ENCODE assay signal across 10 cellular contexts in genomic region chr13:39451301-39451700, GRCh38.
DNase-seq lines count a peak whose midpoint lies in the region; ATAC-seq and TF ChIP-seq lines count a peak whose summit lies in the region.
"Had no signal": no experiment of that assay in that cellular context is flagged by ENCODE, and none has a peak within 500 bp of the region (broad histone marks: within the 10 kb centered on the region; RNA-seq: fewer than 3 reads in every experiment).

No MANE protein-coding gene starts in this region.

- no peak for TF ChIP-seq EP300 in ovary (IDR thresholded peaks at IDR 0.05)

- no peak overlapping the region for H2BK15ac ChIP-seq in mesenchymal stem cell (ENCODE audit: low read depth, poor library complexity, severe bottlenecking)

- H2AK5ac ChIP-seq in mesenchymal stem cell (ENCODE audit: low read length, severe bottlenecking), result no peak overlapping the region

- no peak overlapping the region for H3K27ac ChIP-seq in mesenchymal stem cell (ENCODE audit: low read length, poor library complexity, severe bottlenecking)
- H3K27ac ChIP-seq in ovary, result no peak overlapping the region
- H3K27ac ChIP-seq: lower lobe of right lung had no signal

- no peak overlapping the region for H2BK120ac ChIP-seq in mesenchymal stem cell (ENCODE audit: low read depth, low read length)

- H3K79me1 ChIP-seq in mesenchymal stem cell (replicated peaks; ENCODE audit: low read length, poor library complexity, severe bottlenecking), result peaks cover 4% of the 10 kb centered on the region

- no peak overlapping the region for H3K14ac ChIP-seq in mesenchymal stem cell (ENCODE audit: low read length in 2 of 2)

- H3K18ac ChIP-seq in mesenchymal stem cell (ENCODE audit: low read depth in 1 of 2, low read length in 2 of 2), result no peak overlapping the region

- no peak overlapping the region for H3K4me2 ChIP-seq in mesenchymal stem cell (ENCODE audit: low read length, poor library complexity, severe bottlenecking)

- no peak overlapping the region for H4K8ac ChIP-seq in mesenchymal stem cell (ENCODE audit: low read length)

- no peak overlapping the region for H2BK5ac ChIP-seq in mesenchymal stem cell (ENCODE audit: low read depth, low read length, poor library complexity, severe bottlenecking)

- H3K4me3 ChIP-seq in mesenchymal stem cell (ENCODE audit: insufficient read depth in 1 of 2, low read depth in 1 of 2, low read length in 2 of 2) (no peak overlapping the region), ovary (no peak overlapping the region)
- H3K4me3 ChIP-seq: lower lobe of right lung had no signal

- H2BK12ac ChIP-seq in mesenchymal stem cell (ENCODE audit: low read length in 2 of 2), result no peak overlapping the region

- no peak overlapping the region for H3K9ac ChIP-seq in mesenchymal stem cell (ENCODE audit: low read length)

- no peaks in the 10 kb centered on the region for H3K4me1 ChIP-seq in mesenchymal stem cell (ENCODE audit: control insufficient read depth, insufficient read depth, low read depth, low read length)
- H3K4me1 ChIP-seq in ovary (ENCODE audit: insufficient read depth), result peaks cover 13% of the 10 kb centered on the region

- no peak overlapping the region for H2AFZ ChIP-seq in mesenchymal stem cell (ENCODE audit: low read depth, low read length)

- H3K9me3 ChIP-seq in mesenchymal stem cell (ENCODE audit: control insufficient read depth, low read length) (no peaks in the 10 kb centered on the region), ovary (no peaks in the 10 kb centered on the region)
- H3K9me3 ChIP-seq: lower lobe of right lung had no signal

- no peak overlapping the region for H3K23ac ChIP-seq in mesenchymal stem cell (ENCODE audit: low read length in 2 of 2)

- intact Hi-C loops in posterior cingulate gyrus (cut with DNase I) (no loop called here), ovary (cut with DNase I) (no loop called here)

- DNase-seq in DMS79 (lab: John Stamatoyannopoulos, UW) (peak; percentile 13), NCI-H1105 (lab: John Stamatoyannopoulos, UW) (peak; percentile 3), amniotic epithelial cell (ENCODE audit: low read depth) (peak; percentile 68), mesenchymal stem cell (peak; percentile 37), posterior cingulate gyrus (no peak), RPMI8226 (no peak), ovary (no peak)
- DNase-seq: activated CD4-positive, CD25-positive, alpha-beta regulatory T cell treated with anti-CD3 and anti-CD28 coated beads, Interleukin-2, amount 50 U/mL, for 72 hours; lower lobe of right lung had no signal

- TF ChIP-seq POLR2A in ovary (IDR thresholded peaks at IDR 0.05), result no peak

- no peak for ATAC-seq in HG03045 (IDR thresholded peaks at IDR 0.05; ENCODE audit: unreplicated experiment)

- H3K27me3 ChIP-seq in mesenchymal stem cell (ENCODE audit: control insufficient read depth in 1 of 2, insufficient read depth in 1 of 2, low read length in 2 of 2), result no peaks in the 10 kb centered on the region
- no peaks in the 10 kb centered on the region for H3K27me3 ChIP-seq in ovary

- WGBS in mesenchymal stem cell, result no CpG with 5 or more reads among the region's 1 CpG
- WGBS in ovary, 3 donors, result 14 to 31% (median 17%) methylated on average over 1 of the region's 1 CpG

- H3K36me3 ChIP-seq in mesenchymal stem cell (ENCODE audit: control insufficient read depth in 1 of 2, insufficient read depth in 2 of 2, low read depth in 1 of 2, low read length in 2 of 2) (no peaks in the 10 kb centered on the region), ovary (no peaks in the 10 kb centered on the region)
- H3K36me3 ChIP-seq: lower lobe of right lung had no signal

- H4K91ac ChIP-seq in mesenchymal stem cell (ENCODE audit: low read length), result no peak overlapping the region

- no peak overlapping the region for H3K4ac ChIP-seq in mesenchymal stem cell (ENCODE audit: low read depth in 1 of 2, low read length in 2 of 2)

- TF ChIP-seq CTCF in ovary (IDR thresholded peaks at IDR 0.05), result no peak

Comparison
In these comparisons a context has a peak if more than half of its experiments do, and no peak if none do; other contexts are left out.
1. DNase-seq: peak in DMS79 (single experiment), NCI-H1105 (single experiment), amniotic epithelial cell (single experiment) and mesenchymal stem cell (single experiment); none in posterior cingulate gyrus (0 of 10), RPMI8226 (single experiment) and ovary (0 of 5).